26 cellular contexts compared by ENCODE assay signal in genomic region chr15:71422530-71423259, GRCh38.
"Had no signal": no experiment of that assay in that cellular context is flagged by ENCODE, and none has a peak within 500 bp of the region (broad histone marks: within the 10 kb centered on the region; RNA-seq: fewer than 3 reads in every experiment).

No MANE protein-coding gene starts in this region.

- H3K27ac ChIP-seq: KMS-11 had no signal

- H3K27me3 Mint-ChIP-seq: activated naive CD8-positive, alpha-beta T cell treated with anti-CD3 and anti-CD28 coated beads for 36 hours had no signal

- H3K4me1 Mint-ChIP-seq: activated B cell treated with CpG ODN at 0.5 μM for 24 hours; activated CD4-positive, alpha-beta memory T cell treated with anti-CD3 and anti-CD28 coated beads, Interleukin-2, amount 10 ng/mL, durations not matched to agents 7 days and 5 days; activated naive CD8-positive, alpha-beta T cell treated with anti-CD3 and anti-CD28 coated beads for 36 hours; activated T-helper 17 cell treated with anti-CD3 and anti-CD28 coated beads, Interleukin-2, amount 50 U/mL, for 72 hours; T-helper 17 cell had no signal

- ATAC-seq: activated T-helper 17 cell treated with anti-CD3 and anti-CD28 coated beads, Interleukin-2, amount 50 U/mL, for 72 hours; T-helper 17 cell had no signal

- H3K9me3 Mint-ChIP-seq: activated B cell treated with CpG ODN at 0.5 μM for 24 hours; activated CD4-positive, alpha-beta memory T cell treated with anti-CD3 and anti-CD28 coated beads, Interleukin-2, amount 10 ng/mL, durations not matched to agents 7 days and 5 days had no signal

- H3K36me3 Mint-ChIP-seq: activated naive CD8-positive, alpha-beta T cell treated with anti-CD3 and anti-CD28 coated beads for 36 hours had no signal

- H3K4me3 Mint-ChIP-seq: activated B cell treated with CpG ODN at 0.5 μM for 24 hours; activated CD4-positive, alpha-beta memory T cell treated with anti-CD3 and anti-CD28 coated beads, Interleukin-2, amount 10 ng/mL, durations not matched to agents 7 days and 5 days; activated naive CD4-positive, alpha-beta T cell treated with anti-CD3 and anti-CD28 coated beads for 36 hours; activated naive CD8-positive, alpha-beta T cell treated with anti-CD3 and anti-CD28 coated beads for 36 hours; activated T-helper 17 cell treated with anti-CD3 and anti-CD28 coated beads, Interleukin-2, amount 50 U/mL, for 72 hours; T-helper 17 cell had no signal

- H3K27ac Mint-ChIP-seq: activated B cell treated with CpG ODN at 0.5 μM for 24 hours; activated CD4-positive, alpha-beta memory T cell treated with anti-CD3 and anti-CD28 coated beads, Interleukin-2, amount 10 ng/mL, durations not matched to agents 7 days and 5 days; activated naive CD4-positive, alpha-beta T cell treated with anti-CD3 and anti-CD28 coated beads for 36 hours; activated naive CD8-positive, alpha-beta T cell treated with anti-CD3 and anti-CD28 coated beads for 36 hours; activated T-helper 17 cell treated with anti-CD3 and anti-CD28 coated beads, Interleukin-2, amount 50 U/mL, for 72 hours; T-helper 17 cell had no signal

- DNase-seq: activated B cell treated with CpG ODN at 0.5 μM for 24 hours; activated CD4-positive, alpha-beta memory T cell treated with anti-CD3 and anti-CD28 coated beads, Interleukin-2, amount 10 ng/mL, durations not matched to agents 7 days and 5 days; activated CD4-positive, alpha-beta T cell treated with anti-CD3 and anti-CD28 coated beads for 1 hour; activated CD4-positive, alpha-beta T cell treated with anti-CD3 and anti-CD28 coated beads, Interleukin-2, amount 50 U/mL, for 1 hour; activated gamma-delta T cell; activated naive CD4-positive, alpha-beta T cell treated with anti-CD3 and anti-CD28 coated beads for 36 hours; activated naive CD8-positive, alpha-beta T cell treated with anti-CD3 and anti-CD28 coated beads for 36 hours; activated T-cell treated with anti-CD3 and anti-CD28 coated beads for 4 hours; activated T-cell treated with anti-CD3 and anti-CD28 coated beads, Interleukin-2, amount 50 U/mL, for 48 hours; central memory CD4-positive, alpha-beta T cell; MV-4-11; NCI-H1092 treated with DMSO at 0.1 percent for 48 hours; NCI-H1417 treated with DMSO at 0.1 percent for 48 hours; NCI-H1694; NCI-H2029; NCI-H2107; NCI-H2171 treated with DMSO at 0.1 percent for 48 hours; NCI-H226; NCI-H510A; NCI-H526 treated with DMSO at 0.1 percent for 48 hours; NK-92 treated with Interleukin-12 subunit alpha and Interleukin-12 subunit beta, amount 100 ng/mL, for 24 hours; SIG-M5; T-helper 17 cell; T-helper 9 cell had no signal
